Comparison of ENCODE assay signal across 2 cellular contexts in the genomic region with DNA sequence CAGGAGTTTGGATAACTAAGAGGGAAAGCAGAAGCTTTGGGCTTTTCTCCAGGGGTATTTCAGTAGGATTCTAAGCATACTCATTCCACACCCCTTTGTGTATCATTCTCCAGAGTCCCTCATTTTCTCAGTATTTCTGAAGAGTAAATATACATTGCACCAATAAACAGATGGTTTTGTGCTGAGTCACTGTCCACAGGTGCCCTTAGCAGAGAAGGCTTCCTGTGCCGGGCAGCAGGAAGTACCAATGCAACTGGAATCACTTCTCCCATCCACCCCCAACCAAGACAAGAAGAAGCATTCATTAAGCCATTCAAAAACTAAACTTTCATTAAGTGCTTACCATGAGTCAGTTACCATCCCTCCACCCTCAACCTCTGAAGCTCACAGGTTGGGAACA.
TF ChIP-seq lines count a peak whose summit lies in the region.

No MANE protein-coding gene starts in this region.

TF ChIP-seq in GM23338, 12 proteins besides CTCF, POLR2A, EP300 and RAD21 (continued from another document):
- TF ChIP-seq STAT1 (IDR thresholded peaks at IDR 0.05; ENCODE audit: unreplicated experiment), result no peak

TF ChIP-seq in K562, 482 proteins besides CTCF, POLR2A, EP300 and RAD21:
- TF ChIP-seq, protein P1, sequence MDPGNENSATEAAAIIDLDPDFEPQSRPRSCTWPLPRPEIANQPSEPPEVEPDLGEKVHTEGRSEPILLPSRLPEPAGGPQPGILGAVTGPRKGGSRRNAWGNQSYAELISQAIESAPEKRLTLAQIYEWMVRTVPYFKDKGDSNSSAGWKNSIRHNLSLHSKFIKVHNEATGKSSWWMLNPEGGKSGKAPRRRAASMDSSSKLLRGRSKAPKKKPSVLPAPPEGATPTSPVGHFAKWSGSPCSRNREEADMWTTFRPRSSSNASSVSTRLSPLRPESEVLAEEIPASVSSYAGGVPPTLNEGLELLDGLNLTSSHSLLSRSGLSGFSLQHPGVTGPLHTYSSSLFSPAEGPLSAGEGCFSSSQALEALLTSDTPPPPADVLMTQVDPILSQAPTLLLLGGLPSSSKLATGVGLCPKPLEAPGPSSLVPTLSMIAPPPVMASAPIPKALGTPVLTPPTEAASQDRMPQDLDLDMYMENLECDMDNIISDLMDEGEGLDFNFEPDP (CRISPR knock-in tag; IDR thresholded peaks at IDR 0.05), result no peak
- no peak for TF ChIP-seq ZNF584 (CRISPR knock-in tag; IDR thresholded peaks at IDR 0.05; ENCODE audit: low read depth)
- TF ChIP-seq ZNF316 (IDR thresholded peaks at IDR 0.05), result 0 out of 2 replicates have a peak, but pooled peaks have one; percentile 20
- TF ChIP-seq MAFG (tag; conservative IDR thresholded peaks at IDR 0.05), result peak; percentile 77
- TF ChIP-seq ZFX (CRISPR knock-in tag; IDR thresholded peaks at IDR 0.05), result no peak
- TF ChIP-seq ZBTB7A (IDR thresholded peaks at IDR 0.05; ENCODE audit: borderline replicate concordance, control insufficient read depth, low read depth, low read length), result no peak
- no peak for TF ChIP-seq FOXA3 (CRISPR knock-in tag; conservative IDR thresholded peaks at IDR 0.05 in 1 of 2, IDR thresholded peaks at IDR 0.05 in 1 of 2)
- no peak for TF ChIP-seq SRSF9 (IDR thresholded peaks at IDR 0.05; ENCODE audit: borderline replicate concordance, low read depth, low read length)
- TF ChIP-seq, protein P2, sequence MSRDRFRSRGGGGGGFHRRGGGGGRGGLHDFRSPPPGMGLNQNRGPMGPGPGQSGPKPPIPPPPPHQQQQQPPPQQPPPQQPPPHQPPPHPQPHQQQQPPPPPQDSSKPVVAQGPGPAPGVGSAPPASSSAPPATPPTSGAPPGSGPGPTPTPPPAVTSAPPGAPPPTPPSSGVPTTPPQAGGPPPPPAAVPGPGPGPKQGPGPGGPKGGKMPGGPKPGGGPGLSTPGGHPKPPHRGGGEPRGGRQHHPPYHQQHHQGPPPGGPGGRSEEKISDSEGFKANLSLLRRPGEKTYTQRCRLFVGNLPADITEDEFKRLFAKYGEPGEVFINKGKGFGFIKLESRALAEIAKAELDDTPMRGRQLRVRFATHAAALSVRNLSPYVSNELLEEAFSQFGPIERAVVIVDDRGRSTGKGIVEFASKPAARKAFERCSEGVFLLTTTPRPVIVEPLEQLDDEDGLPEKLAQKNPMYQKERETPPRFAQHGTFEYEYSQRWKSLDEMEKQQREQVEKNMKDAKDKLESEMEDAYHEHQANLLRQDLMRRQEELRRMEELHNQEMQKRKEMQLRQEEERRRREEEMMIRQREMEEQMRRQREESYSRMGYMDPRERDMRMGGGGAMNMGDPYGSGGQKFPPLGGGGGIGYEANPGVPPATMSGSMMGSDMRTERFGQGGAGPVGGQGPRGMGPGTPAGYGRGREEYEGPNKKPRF (IDR thresholded peaks at IDR 0.05; ENCODE audit: low read depth, low read length), result no peak
- no peak for TF ChIP-seq SMARCA5 (IDR thresholded peaks at IDR 0.05)
- peak; percentile 65 for TF ChIP-seq NFE2 (IDR thresholded peaks at IDR 0.05; ENCODE audit: low read depth)
- TF ChIP-seq TEAD1 (CRISPR knock-in tag; IDR thresholded peaks at IDR 0.05), result no peak
- TF ChIP-seq POU5F1 (IDR thresholded peaks at IDR 0.05; ENCODE audit: borderline replicate concordance, low read depth, low read length, partially characterized antibody), result no peak
- TF ChIP-seq L3MBTL2 (IDR thresholded peaks at IDR 0.05), result no peak
- TF ChIP-seq MAFF (IDR thresholded peaks at IDR 0.05; ENCODE audit: low read length), result peak; percentile 63
- no peak for TF ChIP-seq ZNF224 (CRISPR knock-in tag; IDR thresholded peaks at IDR 0.05)
- no peak for TF ChIP-seq FOXA1 (IDR thresholded peaks at IDR 0.05; ENCODE audit: borderline replicate concordance)
- no peak for TF ChIP-seq MCM3 (IDR thresholded peaks at IDR 0.05)
- TF ChIP-seq SREBF1 (IDR thresholded peaks at IDR 0.05; ENCODE audit: borderline replicate concordance, low read depth, low read length), result no peak
- TF ChIP-seq RBM14 (IDR thresholded peaks at IDR 0.05; ENCODE audit: borderline replicate concordance, insufficient read depth, low read depth, low read length), result no peak
- no peak for TF ChIP-seq SMARCC2 (IDR thresholded peaks at IDR 0.05; ENCODE audit: low read depth)
- peak; percentile 62 for TF ChIP-seq NFE2L1 (tag; IDR thresholded peaks at IDR 0.05; ENCODE audit: borderline replicate concordance, low read depth)
- TF ChIP-seq, protein P3, sequence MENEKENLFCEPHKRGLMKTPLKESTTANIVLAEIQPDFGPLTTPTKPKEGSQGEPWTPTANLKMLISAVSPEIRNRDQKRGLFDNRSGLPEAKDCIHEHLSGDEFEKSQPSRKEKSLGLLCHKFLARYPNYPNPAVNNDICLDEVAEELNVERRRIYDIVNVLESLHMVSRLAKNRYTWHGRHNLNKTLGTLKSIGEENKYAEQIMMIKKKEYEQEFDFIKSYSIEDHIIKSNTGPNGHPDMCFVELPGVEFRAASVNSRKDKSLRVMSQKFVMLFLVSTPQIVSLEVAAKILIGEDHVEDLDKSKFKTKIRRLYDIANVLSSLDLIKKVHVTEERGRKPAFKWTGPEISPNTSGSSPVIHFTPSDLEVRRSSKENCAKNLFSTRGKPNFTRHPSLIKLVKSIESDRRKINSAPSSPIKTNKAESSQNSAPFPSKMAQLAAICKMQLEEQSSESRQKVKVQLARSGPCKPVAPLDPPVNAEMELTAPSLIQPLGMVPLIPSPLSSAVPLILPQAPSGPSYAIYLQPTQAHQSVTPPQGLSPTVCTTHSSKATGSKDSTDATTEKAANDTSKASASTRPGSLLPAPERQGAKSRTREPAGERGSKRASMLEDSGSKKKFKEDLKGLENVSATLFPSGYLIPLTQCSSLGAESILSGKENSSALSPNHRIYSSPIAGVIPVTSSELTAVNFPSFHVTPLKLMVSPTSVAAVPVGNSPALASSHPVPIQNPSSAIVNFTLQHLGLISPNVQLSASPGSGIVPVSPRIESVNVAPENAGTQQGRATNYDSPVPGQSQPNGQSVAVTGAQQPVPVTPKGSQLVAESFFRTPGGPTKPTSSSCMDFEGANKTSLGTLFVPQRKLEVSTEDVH (IDR thresholded peaks at IDR 0.05; ENCODE audit: low read depth, partially characterized antibody), result no peak
- TF ChIP-seq BCOR (IDR thresholded peaks at IDR 0.05), result no peak
- no peak for TF ChIP-seq FOSL1 (tag; conservative IDR thresholded peaks at IDR 0.05)
- TF ChIP-seq, protein P4, sequence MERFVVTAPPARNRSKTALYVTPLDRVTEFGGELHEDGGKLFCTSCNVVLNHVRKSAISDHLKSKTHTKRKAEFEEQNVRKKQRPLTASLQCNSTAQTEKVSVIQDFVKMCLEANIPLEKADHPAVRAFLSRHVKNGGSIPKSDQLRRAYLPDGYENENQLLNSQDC (CRISPR knock-in tag; IDR thresholded peaks at IDR 0.05), result no peak
- TF ChIP-seq C11orf30 (IDR thresholded peaks at IDR 0.05; ENCODE audit: low read depth), result peak; percentile 29; the same call in 1 of the 2 replicates
- no peak for TF ChIP-seq HDAC2 (IDR thresholded peaks at IDR 0.05)
- TF ChIP-seq CHD4 (IDR thresholded peaks at IDR 0.05; ENCODE audit: insufficient read depth, insufficient replicate concordance, low read depth, low read length, poor library complexity, severe bottlenecking), result no peak
- peak; percentile 20; the same call in 1 of the 2 replicates for TF ChIP-seq MAFK (IDR thresholded peaks at IDR 0.05; ENCODE audit: low read length)
- TF ChIP-seq BACH1 (tag; IDR thresholded peaks at IDR 0.05), result peak; percentile 48; the same call in 1 of the 2 replicates
